ENCODE assay signal across 1 cellular context in the genomic region with DNA sequence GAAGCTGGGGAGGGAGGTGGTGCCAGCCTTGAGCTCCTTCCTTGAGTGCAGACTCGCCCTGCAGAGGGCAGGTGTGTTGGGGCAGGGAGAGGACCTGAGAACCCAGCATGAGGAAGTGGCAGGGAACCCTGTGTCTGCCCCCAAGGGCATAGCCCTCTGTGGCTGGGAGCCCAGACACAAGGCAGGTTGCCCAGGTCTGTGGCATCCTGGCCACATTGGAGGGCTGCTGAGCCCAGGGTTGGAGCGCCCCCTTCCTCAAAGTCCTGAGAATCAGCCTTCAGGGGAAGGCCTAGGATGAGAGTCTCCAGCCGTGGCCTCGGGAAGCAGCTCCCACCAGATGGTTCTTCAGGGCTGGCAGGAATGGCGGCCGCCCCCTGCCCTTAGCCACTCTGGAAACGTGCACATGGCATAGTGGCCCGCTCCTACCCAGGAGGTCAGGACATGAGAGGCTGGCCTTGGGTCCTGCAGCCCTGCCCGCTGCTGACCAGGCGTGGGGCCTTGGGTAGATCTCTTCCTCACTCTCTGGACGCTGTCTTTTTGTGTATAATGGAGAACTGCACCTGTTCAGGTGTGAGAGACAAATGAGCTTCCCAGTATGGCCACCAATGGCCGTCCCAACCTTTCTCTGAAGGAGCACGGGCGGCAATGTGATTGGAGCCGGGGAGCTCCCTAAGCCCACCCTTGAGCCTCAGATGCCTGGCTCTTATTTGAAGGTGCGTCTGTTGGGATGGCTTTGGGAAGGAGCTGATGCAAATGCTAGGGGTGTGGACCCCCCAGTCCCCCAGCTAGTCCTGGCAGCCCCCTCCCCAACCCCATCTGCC.
TF ChIP-seq lines count a peak whose summit lies in the region.

No MANE protein-coding gene starts in this region.

TF ChIP-seq in HepG2, 621 proteins besides CTCF, POLR2A, EP300 and RAD21 (continued from another document and continues in another):
- no peak for TF ChIP-seq SNRNP70 (IDR thresholded peaks at IDR 0.05; ENCODE audit: low read depth, low read length)
- TF ChIP-seq NR2C2 (CRISPR knock-in tag; IDR thresholded peaks at IDR 0.05; ENCODE audit: borderline replicate concordance) = no peak
- peak; percentile 34; the same call in 1 of the 2 replicates for TF ChIP-seq FOSL2 (CRISPR knock-in tag; IDR thresholded peaks at IDR 0.05)
- TF ChIP-seq, protein P1, sequence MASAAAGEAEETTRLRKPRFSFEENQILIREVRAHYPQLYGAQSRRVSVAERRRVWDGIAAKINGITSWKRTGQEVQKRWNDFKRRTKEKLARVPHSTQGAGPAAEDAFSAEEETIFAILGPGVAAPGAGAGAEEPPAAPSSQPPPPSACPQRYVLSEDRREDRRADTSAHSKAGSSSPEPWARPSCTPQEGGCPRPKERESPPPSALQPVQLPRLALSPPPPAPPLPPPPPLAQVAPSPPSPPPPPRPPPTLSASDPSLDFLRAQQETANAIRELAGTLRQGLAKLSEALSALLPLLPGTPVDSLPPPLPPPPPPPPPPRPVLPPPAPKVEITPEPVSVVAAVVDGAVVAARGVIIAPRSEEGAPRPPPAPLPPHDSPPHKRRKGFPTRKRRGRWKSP (CRISPR knock-in tag; IDR thresholded peaks at IDR 0.05) = no peak
- TF ChIP-seq, protein P2, sequence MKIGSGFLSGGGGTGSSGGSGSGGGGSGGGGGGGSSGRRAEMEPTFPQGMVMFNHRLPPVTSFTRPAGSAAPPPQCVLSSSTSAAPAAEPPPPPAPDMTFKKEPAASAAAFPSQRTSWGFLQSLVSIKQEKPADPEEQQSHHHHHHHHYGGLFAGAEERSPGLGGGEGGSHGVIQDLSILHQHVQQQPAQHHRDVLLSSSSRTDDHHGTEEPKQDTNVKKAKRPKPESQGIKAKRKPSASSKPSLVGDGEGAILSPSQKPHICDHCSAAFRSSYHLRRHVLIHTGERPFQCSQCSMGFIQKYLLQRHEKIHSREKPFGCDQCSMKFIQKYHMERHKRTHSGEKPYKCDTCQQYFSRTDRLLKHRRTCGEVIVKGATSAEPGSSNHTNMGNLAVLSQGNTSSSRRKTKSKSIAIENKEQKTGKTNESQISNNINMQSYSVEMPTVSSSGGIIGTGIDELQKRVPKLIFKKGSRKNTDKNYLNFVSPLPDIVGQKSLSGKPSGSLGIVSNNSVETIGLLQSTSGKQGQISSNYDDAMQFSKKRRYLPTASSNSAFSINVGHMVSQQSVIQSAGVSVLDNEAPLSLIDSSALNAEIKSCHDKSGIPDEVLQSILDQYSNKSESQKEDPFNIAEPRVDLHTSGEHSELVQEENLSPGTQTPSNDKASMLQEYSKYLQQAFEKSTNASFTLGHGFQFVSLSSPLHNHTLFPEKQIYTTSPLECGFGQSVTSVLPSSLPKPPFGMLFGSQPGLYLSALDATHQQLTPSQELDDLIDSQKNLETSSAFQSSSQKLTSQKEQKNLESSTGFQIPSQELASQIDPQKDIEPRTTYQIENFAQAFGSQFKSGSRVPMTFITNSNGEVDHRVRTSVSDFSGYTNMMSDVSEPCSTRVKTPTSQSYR (CRISPR knock-in tag; IDR thresholded peaks at IDR 0.05; ENCODE audit: borderline replicate concordance) = 0 out of 2 replicates have a peak, but pooled peaks have one; percentile 8
- no peak for TF ChIP-seq PCBP2 (optimal IDR thresholded peaks at IDR 0.05; ENCODE audit: low read depth, low read length, poor library complexity, severe bottlenecking)
- TF ChIP-seq, protein P3, sequence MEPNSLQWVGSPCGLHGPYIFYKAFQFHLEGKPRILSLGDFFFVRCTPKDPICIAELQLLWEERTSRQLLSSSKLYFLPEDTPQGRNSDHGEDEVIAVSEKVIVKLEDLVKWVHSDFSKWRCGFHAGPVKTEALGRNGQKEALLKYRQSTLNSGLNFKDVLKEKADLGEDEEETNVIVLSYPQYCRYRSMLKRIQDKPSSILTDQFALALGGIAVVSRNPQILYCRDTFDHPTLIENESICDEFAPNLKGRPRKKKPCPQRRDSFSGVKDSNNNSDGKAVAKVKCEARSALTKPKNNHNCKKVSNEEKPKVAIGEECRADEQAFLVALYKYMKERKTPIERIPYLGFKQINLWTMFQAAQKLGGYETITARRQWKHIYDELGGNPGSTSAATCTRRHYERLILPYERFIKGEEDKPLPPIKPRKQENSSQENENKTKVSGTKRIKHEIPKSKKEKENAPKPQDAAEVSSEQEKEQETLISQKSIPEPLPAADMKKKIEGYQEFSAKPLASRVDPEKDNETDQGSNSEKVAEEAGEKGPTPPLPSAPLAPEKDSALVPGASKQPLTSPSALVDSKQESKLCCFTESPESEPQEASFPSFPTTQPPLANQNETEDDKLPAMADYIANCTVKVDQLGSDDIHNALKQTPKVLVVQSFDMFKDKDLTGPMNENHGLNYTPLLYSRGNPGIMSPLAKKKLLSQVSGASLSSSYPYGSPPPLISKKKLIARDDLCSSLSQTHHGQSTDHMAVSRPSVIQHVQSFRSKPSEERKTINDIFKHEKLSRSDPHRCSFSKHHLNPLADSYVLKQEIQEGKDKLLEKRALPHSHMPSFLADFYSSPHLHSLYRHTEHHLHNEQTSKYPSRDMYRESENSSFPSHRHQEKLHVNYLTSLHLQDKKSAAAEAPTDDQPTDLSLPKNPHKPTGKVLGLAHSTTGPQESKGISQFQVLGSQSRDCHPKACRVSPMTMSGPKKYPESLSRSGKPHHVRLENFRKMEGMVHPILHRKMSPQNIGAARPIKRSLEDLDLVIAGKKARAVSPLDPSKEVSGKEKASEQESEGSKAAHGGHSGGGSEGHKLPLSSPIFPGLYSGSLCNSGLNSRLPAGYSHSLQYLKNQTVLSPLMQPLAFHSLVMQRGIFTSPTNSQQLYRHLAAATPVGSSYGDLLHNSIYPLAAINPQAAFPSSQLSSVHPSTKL (CRISPR knock-in tag; IDR thresholded peaks at IDR 0.05) = no peak
- 0 out of 2 replicates have a peak, but pooled peaks have one; percentile 15 for TF ChIP-seq FOXA3 (CRISPR knock-in tag; IDR thresholded peaks at IDR 0.05)
- TF ChIP-seq HOXA9 (CRISPR knock-in tag; IDR thresholded peaks at IDR 0.05; ENCODE audit: borderline replicate concordance) = no peak
- TF ChIP-seq LCORL (IDR thresholded peaks at IDR 0.05) = no peak
- TF ChIP-seq LCORL (CRISPR knock-in tag; IDR thresholded peaks at IDR 0.05) = no peak
- TF ChIP-seq ATAD3A (CRISPR knock-in tag; IDR thresholded peaks at IDR 0.05) = no peak
- TF ChIP-seq ZNF549 (CRISPR knock-in tag; IDR thresholded peaks at IDR 0.05) = no peak
- no peak for TF ChIP-seq TARDBP (CRISPR knock-in tag; IDR thresholded peaks at IDR 0.05)
- no peak for TF ChIP-seq ZNF251 (CRISPR knock-in tag; IDR thresholded peaks at IDR 0.05)
- TF ChIP-seq ZNF777 (CRISPR knock-in tag; IDR thresholded peaks at IDR 0.05) = no peak
- TF ChIP-seq ZNF768 (CRISPR knock-in tag; IDR thresholded peaks at IDR 0.05) = peak; percentile 34; the same call in 1 of the 2 replicates
- no peak for TF ChIP-seq ZNF329 (CRISPR knock-in tag; IDR thresholded peaks at IDR 0.05; ENCODE audit: low read depth)
- TF ChIP-seq THAP11 (CRISPR knock-in tag; IDR thresholded peaks at IDR 0.05) = 0 out of 2 replicates have a peak, but pooled peaks have one; percentile 44
- TF ChIP-seq KDM5A (IDR thresholded peaks at IDR 0.05; ENCODE audit: borderline replicate concordance, low read length) = no peak
- no peak for TF ChIP-seq ZNF234 (CRISPR knock-in tag; conservative IDR thresholded peaks at IDR 0.05)
- TF ChIP-seq ZNF136 (CRISPR knock-in tag; IDR thresholded peaks at IDR 0.05; ENCODE audit: low read depth) = no peak
- TF ChIP-seq, protein P4, sequence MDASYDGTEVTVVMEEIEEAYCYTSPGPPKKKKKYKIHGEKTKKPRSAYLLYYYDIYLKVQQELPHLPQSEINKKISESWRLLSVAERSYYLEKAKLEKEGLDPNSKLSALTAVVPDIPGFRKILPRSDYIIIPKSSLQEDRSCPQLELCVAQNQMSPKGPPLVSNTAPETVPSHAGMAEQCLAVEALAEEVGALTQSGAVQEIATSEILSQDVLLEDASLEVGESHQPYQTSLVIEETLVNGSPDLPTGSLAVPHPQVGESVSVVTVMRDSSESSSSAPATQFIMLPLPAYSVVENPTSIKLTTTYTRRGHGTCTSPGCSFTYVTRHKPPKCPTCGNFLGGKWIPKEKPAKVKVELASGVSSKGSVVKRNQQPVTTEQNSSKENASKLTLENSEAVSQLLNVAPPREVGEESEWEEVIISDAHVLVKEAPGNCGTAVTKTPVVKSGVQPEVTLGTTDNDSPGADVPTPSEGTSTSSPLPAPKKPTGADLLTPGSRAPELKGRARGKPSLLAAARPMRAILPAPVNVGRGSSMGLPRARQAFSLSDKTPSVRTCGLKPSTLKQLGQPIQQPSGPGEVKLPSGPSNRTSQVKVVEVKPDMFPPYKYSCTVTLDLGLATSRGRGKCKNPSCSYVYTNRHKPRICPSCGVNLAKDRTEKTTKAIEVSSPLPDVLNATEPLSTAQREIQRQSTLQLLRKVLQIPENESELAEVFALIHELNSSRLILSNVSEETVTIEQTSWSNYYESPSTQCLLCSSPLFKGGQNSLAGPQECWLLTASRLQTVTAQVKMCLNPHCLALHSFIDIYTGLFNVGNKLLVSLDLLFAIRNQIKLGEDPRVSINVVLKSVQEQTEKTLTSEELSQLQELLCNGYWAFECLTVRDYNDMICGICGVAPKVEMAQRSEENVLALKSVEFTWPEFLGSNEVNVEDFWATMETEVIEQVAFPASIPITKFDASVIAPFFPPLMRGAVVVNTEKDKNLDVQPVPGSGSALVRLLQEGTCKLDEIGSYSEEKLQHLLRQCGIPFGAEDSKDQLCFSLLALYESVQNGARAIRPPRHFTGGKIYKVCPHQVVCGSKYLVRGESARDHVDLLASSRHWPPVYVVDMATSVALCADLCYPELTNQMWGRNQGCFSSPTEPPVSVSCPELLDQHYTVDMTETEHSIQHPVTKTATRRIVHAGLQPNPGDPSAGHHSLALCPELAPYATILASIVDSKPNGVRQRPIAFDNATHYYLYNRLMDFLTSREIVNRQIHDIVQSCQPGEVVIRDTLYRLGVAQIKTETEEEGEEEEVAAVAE (CRISPR knock-in tag; IDR thresholded peaks at IDR 0.05; ENCODE audit: borderline replicate concordance) = no peak
- TF ChIP-seq NONO (IDR thresholded peaks at IDR 0.05) = no peak
- no peak for TF ChIP-seq NONO (CRISPR knock-in tag; conservative IDR thresholded peaks at IDR 0.05)
- no peak for TF ChIP-seq ZFP36L1 (CRISPR knock-in tag; IDR thresholded peaks at IDR 0.05)
- TF ChIP-seq, protein P5, sequence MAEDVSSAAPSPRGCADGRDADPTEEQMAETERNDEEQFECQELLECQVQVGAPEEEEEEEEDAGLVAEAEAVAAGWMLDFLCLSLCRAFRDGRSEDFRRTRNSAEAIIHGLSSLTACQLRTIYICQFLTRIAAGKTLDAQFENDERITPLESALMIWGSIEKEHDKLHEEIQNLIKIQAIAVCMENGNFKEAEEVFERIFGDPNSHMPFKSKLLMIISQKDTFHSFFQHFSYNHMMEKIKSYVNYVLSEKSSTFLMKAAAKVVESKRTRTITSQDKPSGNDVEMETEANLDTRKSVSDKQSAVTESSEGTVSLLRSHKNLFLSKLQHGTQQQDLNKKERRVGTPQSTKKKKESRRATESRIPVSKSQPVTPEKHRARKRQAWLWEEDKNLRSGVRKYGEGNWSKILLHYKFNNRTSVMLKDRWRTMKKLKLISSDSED (CRISPR knock-in tag; IDR thresholded peaks at IDR 0.05) = no peak
- TF ChIP-seq ZNF747 (CRISPR knock-in tag; IDR thresholded peaks at IDR 0.05; ENCODE audit: borderline replicate concordance) = no peak
- TF ChIP-seq SMARCC2 (IDR thresholded peaks at IDR 0.05) = no peak
- TF ChIP-seq TCF7 (IDR thresholded peaks at IDR 0.05; ENCODE audit: low read depth) = no peak
- TF ChIP-seq CBFB (CRISPR knock-in tag; IDR thresholded peaks at IDR 0.05) = no peak
- TF ChIP-seq JARID2 (CRISPR knock-in tag; IDR thresholded peaks at IDR 0.05; ENCODE audit: insufficient replicate concordance) = no peak
- TF ChIP-seq, protein P6, sequence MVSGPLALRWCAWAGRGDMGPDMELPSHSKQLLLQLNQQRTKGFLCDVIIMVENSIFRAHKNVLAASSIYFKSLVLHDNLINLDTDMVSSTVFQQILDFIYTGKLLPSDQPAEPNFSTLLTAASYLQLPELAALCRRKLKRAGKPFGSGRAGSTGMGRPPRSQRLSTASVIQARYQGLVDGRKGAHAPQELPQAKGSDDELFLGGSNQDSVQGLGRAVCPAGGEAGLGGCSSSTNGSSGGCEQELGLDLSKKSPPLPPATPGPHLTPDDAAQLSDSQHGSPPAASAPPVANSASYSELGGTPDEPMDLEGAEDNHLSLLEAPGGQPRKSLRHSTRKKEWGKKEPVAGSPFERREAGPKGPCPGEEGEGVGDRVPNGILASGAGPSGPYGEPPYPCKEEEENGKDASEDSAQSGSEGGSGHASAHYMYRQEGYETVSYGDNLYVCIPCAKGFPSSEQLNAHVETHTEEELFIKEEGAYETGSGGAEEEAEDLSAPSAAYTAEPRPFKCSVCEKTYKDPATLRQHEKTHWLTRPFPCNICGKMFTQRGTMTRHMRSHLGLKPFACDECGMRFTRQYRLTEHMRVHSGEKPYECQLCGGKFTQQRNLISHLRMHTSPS (CRISPR knock-in tag; IDR thresholded peaks at IDR 0.05; ENCODE audit: low read depth) = peak; percentile 38; the same call in 1 of the 2 replicates
- no peak for TF ChIP-seq ZNF335 (CRISPR knock-in tag; IDR thresholded peaks at IDR 0.05)
- no peak for TF ChIP-seq KAT7 (CRISPR knock-in tag; IDR thresholded peaks at IDR 0.05; ENCODE audit: borderline replicate concordance)
- TF ChIP-seq ZNF121 (CRISPR knock-in tag; IDR thresholded peaks at IDR 0.05) = no peak
- no peak for TF ChIP-seq SAFB2 (CRISPR knock-in tag; IDR thresholded peaks at IDR 0.05; ENCODE audit: borderline replicate concordance, low read depth)
- TF ChIP-seq, protein P7, sequence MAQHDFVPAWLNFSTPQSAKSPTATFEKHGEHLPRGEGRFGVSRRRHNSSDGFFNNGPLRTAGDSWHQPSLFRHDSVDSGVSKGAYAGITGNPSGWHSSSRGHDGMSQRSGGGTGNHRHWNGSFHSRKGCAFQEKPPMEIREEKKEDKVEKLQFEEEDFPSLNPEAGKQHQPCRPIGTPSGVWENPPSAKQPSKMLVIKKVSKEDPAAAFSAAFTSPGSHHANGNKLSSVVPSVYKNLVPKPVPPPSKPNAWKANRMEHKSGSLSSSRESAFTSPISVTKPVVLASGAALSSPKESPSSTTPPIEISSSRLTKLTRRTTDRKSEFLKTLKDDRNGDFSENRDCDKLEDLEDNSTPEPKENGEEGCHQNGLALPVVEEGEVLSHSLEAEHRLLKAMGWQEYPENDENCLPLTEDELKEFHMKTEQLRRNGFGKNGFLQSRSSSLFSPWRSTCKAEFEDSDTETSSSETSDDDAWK (CRISPR knock-in tag; IDR thresholded peaks at IDR 0.05) = no peak
- TF ChIP-seq MYC (CRISPR knock-in tag; IDR thresholded peaks at IDR 0.05; ENCODE audit: borderline replicate concordance) = 0 out of 2 replicates have a peak, but pooled peaks have one; percentile 31
- no peak for TF ChIP-seq ZKSCAN1 (IDR thresholded peaks at IDR 0.05; ENCODE audit: low read length)
- no peak for TF ChIP-seq AHR (CRISPR knock-in tag; IDR thresholded peaks at IDR 0.05)
- TF ChIP-seq ZNF572 (CRISPR knock-in tag; IDR thresholded peaks at IDR 0.05) = 0 out of 2 replicates have a peak, but pooled peaks have one; percentile 4
- TF ChIP-seq, protein P8, sequence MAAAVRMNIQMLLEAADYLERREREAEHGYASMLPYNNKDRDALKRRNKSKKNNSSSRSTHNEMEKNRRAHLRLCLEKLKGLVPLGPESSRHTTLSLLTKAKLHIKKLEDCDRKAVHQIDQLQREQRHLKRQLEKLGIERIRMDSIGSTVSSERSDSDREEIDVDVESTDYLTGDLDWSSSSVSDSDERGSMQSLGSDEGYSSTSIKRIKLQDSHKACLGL (CRISPR knock-in tag; IDR thresholded peaks at IDR 0.05) = no peak
- peak; percentile 51 for TF ChIP-seq SAP130 (CRISPR knock-in tag; IDR thresholded peaks at IDR 0.05; ENCODE audit: low read depth)
- TF ChIP-seq SUZ12 (IDR thresholded peaks at IDR 0.05; ENCODE audit: low read depth, low read length) = no peak
